17 cellular contexts compared by ENCODE assay signal in the genomic region with DNA sequence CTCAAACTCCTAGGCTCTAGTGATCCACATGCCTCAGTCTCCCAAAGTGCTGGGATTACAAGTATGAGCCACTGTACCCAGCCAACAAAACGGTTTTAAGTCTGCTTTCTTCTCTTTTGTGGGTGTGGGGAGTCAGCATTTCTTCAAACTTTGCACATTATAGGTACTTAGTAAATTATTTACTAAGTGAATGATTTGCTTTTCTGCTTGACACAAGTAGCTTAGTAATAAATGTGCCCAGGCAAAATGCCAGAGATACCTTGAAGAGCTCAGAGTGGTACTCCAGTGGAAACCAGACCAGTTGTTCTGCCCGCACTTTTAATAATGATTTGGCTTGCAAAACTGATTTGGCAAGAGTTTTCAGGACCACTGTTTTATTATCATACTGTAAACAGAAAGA. TPM values are rescaled to one million over a fixed set of nuclear protein-coding genes. Genes with fewer than 3 reads are reported as not detected.
DNase-seq lines count a peak whose midpoint lies in the region; ATAC-seq and TF ChIP-seq lines count a peak whose summit lies in the region.
"Had no signal": no experiment of that assay in that cellular context is flagged by ENCODE, and none has a peak within 500 bp of the region (broad histone marks: within the 10 kb centered on the region; RNA-seq: fewer than 3 reads in every experiment).

No MANE protein-coding gene starts in this region.

- no peaks in the 10 kb centered on the region for H3K36me3 ChIP-seq in colonic mucosa
- H3K36me3 ChIP-seq: cardiac muscle cell, SJSA1 had no signal

- no peaks in the 10 kb centered on the region for H3K27me3 Mint-ChIP-seq in nephron (ENCODE audit: low read depth)
- H3K27me3 Mint-ChIP-seq: activated T-cell treated with anti-CD3 and anti-CD28 coated beads, Interleukin-2, amount 50 U/mL, for 24 hours had no signal

- H3K4me1 ChIP-seq in colonic mucosa = no peaks in the 10 kb centered on the region
- H3K4me1 ChIP-seq: SJSA1 had no signal

- no peak for TF ChIP-seq CTCF in colonic mucosa (IDR thresholded peaks at IDR 0.05)
- TF ChIP-seq CTCF in nephron (IDR thresholded peaks at IDR 0.05; ENCODE audit: unreplicated experiment in 3 of 3) = no peak

- H3K9me3 ChIP-seq in colonic mucosa = no peaks in the 10 kb centered on the region
- H3K9me3 ChIP-seq: SJSA1 had no signal

- H3K4me1 Mint-ChIP-seq in nephron = no peaks in the 10 kb centered on the region

- no peak overlapping the region for H3K27ac ChIP-seq in colonic mucosa
- H3K27ac ChIP-seq: cardiac muscle cell, SJSA1 had no signal

- no peak for ATAC-seq in GM19467 (IDR thresholded peaks at IDR 0.05; ENCODE audit: unreplicated experiment)
- ATAC-seq in GM19328 (IDR thresholded peaks at IDR 0.05; ENCODE audit: unreplicated experiment) = no peak
- no peak for ATAC-seq in HG03432 (IDR thresholded peaks at IDR 0.05; ENCODE audit: unreplicated experiment)
- ATAC-seq: stimulated activated naive CD8-positive, alpha-beta T cell treated with anti-CD3 and anti-CD28 coated beads, Interleukin-15, Interleukin-2, amounts not matched to agents 100 U/mL and 50 U/mL, for 24 hours had no signal

- intact Hi-C loops in colonic mucosa (cut with DNase I) = no loop called here

- no peak overlapping the region for H3K4me3 Mint-ChIP-seq in nephron
- H3K4me3 Mint-ChIP-seq: activated T-cell treated with anti-CD3 and anti-CD28 coated beads, Interleukin-2, amount 50 U/mL, for 24 hours had no signal

- H3K9ac ChIP-seq in colonic mucosa (ENCODE audit: low read depth in 2 of 2, low read length in 2 of 2) = no peak overlapping the region

- H3K27ac Mint-ChIP-seq in nephron = peak overlapping the region; percentile 70 to 90 (median 85)
- H3K27ac Mint-ChIP-seq: activated T-cell treated with anti-CD3 and anti-CD28 coated beads, Interleukin-2, amount 50 U/mL, for 24 hours had no signal

- peak; percentile 94 for DNase-seq in DMS79 (lab: John Stamatoyannopoulos, UW)
- DNase-seq in NCI-H128 (lab: John Stamatoyannopoulos, UW; ENCODE audit: unreplicated experiment) = peak; percentile 70
- DNase-seq in colonic mucosa = peak; percentile 73
- DNase-seq: activated CD4-positive, alpha-beta T cell treated with anti-CD3 and anti-CD28 coated beads, Interleukin-2, amount 50 U/mL, for 4 hours; activated T-cell treated with anti-CD3 and anti-CD28 coated beads, Interleukin-2, amount 50 U/mL, for 24 hours; effector memory CD4-positive, alpha-beta T cell; H7; KBM-7; NCI-H1694; stimulated activated naive CD8-positive, alpha-beta T cell treated with anti-CD3 and anti-CD28 coated beads, Interleukin-15, Interleukin-2, amounts not matched to agents 100 U/mL and 50 U/mL, for 24 hours had no signal

- H3K9me3 Mint-ChIP-seq in nephron = no peaks in the 10 kb centered on the region
- H3K9me3 Mint-ChIP-seq: activated T-cell treated with anti-CD3 and anti-CD28 coated beads, Interleukin-2, amount 50 U/mL, for 24 hours had no signal

- H3K36me3 Mint-ChIP-seq in nephron (ENCODE audit: low read depth) = no peaks in the 10 kb centered on the region

- H3K27me3 ChIP-seq in colonic mucosa = no peaks in the 10 kb centered on the region
- H3K27me3 ChIP-seq: cardiac muscle cell, SJSA1 had no signal

- no peak overlapping the region for H3K4me3 ChIP-seq in colonic mucosa
- H3K4me3 ChIP-seq: cardiac muscle cell, SJSA1 had no signal

RNA-seq across cellular contexts. Expression of gene DEPDC4, which starts 15.0 kb away (rescaled TPM):
- total RNA-seq in colonic mucosa = 1 to 10 TPM; 2.8 to 2.9 TPM
- total RNA-seq: omental fat pad had no signal

RNA-seq across cellular contexts. Expression of gene SCYL2, which starts 15.1 kb away (rescaled TPM):
- 10 to 100 TPM; 58.4 to 91.1 TPM for total RNA-seq in colonic mucosa

RNA-seq across cellular contexts. Expression of gene ACTR6, which starts 51.3 kb away (rescaled TPM):
- 10 to 100 TPM; 24.3 to 37.7 TPM for total RNA-seq in colonic mucosa
